In genomic region chr6:133101790-133102189, GRCh38 we compare ENCODE assay signal across 28 cellular contexts.
"Had no signal": no experiment of that assay in that cellular context is flagged by ENCODE, and none has a peak within 500 bp of the region (broad histone marks: within the 10 kb centered on the region; RNA-seq: fewer than 3 reads in every experiment).

No MANE protein-coding gene starts in this region.

- H3K9me3 Mint-ChIP-seq: activated CD4-positive, alpha-beta T cell treated with anti-CD3 and anti-CD28 coated beads, Interleukin-2, amount 10 ng/mL, durations not matched to agents 24 days and 14 days; activated CD8-positive, alpha-beta T cell treated with anti-CD3 and anti-CD28 coated beads for 36 hours; activated T-helper 1 cell treated with anti-CD3 and anti-CD28 coated beads, Interleukin-12 subunit alpha, Interleukin-12 subunit beta, Interleukin-2, Interleukin-4 antibody, amounts not matched to agents 30 ng/mL and 10 ng/mL and 1 ng/mL, durations not matched to agents 14 hours and 24 hours and 36 hours; mesothelial cell of epicardium; T-cell; T-helper 2 cell treated with Interferon-gamma antibody and Interleukin-4, amounts not matched to agents 5 μg/mL and 100 μg/mL, for 36 hours had no signal

- H3K9me3 ChIP-seq: left lung, spleen, thyroid gland, upper lobe of right lung had no signal

- H3K27ac Mint-ChIP-seq: activated CD4-positive, alpha-beta T cell treated with anti-CD3 and anti-CD28 coated beads, Interleukin-2, amount 10 ng/mL, durations not matched to agents 24 days and 14 days; activated CD8-positive, alpha-beta memory T cell treated with anti-CD3 and anti-CD28 coated beads, Interleukin-2, amount 10 ng/mL, durations not matched to agents 7 days and 5 days; activated CD8-positive, alpha-beta T cell treated with anti-CD3 and anti-CD28 coated beads for 36 hours; activated T-helper 1 cell treated with anti-CD3 and anti-CD28 coated beads, Interleukin-12 subunit alpha, Interleukin-12 subunit beta, Interleukin-2, Interleukin-4 antibody, amounts not matched to agents 30 ng/mL and 10 ng/mL and 1 ng/mL, durations not matched to agents 14 hours and 24 hours and 36 hours; immature natural killer cell; mesothelial cell of epicardium; natural killer cell; progenitor cell of endocrine pancreas; T-cell; T-helper 2 cell treated with Interferon-gamma antibody and Interleukin-4, amounts not matched to agents 5 μg/mL and 100 μg/mL, for 36 hours had no signal

- H3K27me3 ChIP-seq: foreskin keratinocyte, hepatocyte, left lung, spleen, thyroid gland, upper lobe of right lung had no signal

- H3K36me3 ChIP-seq: left lung, spleen, thyroid gland, upper lobe of right lung had no signal

- H3K36me3 Mint-ChIP-seq: activated CD8-positive, alpha-beta memory T cell treated with anti-CD3 and anti-CD28 coated beads, Interleukin-2, amount 10 ng/mL, durations not matched to agents 7 days and 5 days; immature natural killer cell; mesothelial cell of epicardium; natural killer cell; T-cell had no signal

- H3K27me3 Mint-ChIP-seq: activated CD4-positive, alpha-beta T cell treated with anti-CD3 and anti-CD28 coated beads, Interleukin-2, amount 10 ng/mL, durations not matched to agents 24 days and 14 days; activated CD8-positive, alpha-beta memory T cell treated with anti-CD3 and anti-CD28 coated beads, Interleukin-2, amount 10 ng/mL, durations not matched to agents 7 days and 5 days; activated CD8-positive, alpha-beta T cell treated with anti-CD3 and anti-CD28 coated beads for 36 hours; T-cell had no signal

- H3K4me1 ChIP-seq: foreskin keratinocyte, left lung, spleen, thyroid gland, upper lobe of right lung had no signal

- H3K4me3 ChIP-seq: hepatocyte, left lung, lung, spleen, thyroid gland, upper lobe of right lung had no signal

- DNase-seq: activated CD4-positive, alpha-beta T cell treated with anti-CD3 and anti-CD28 coated beads, Interleukin-2, amount 10 ng/mL, durations not matched to agents 24 days and 14 days; activated CD8-positive, alpha-beta memory T cell treated with anti-CD3 and anti-CD28 coated beads, Interleukin-2, amount 10 ng/mL, durations not matched to agents 7 days and 5 days; activated CD8-positive, alpha-beta T cell treated with anti-CD3 and anti-CD28 coated beads for 36 hours; activated gamma-delta T cell; activated naive CD4-positive, alpha-beta T cell treated with anti-CD3 and anti-CD28 coated beads, Interleukin-2, amount 50 U/mL, for 16 hours; activated T-cell treated with anti-CD3 and anti-CD28 coated beads for 4 hours; anterior cingulate cortex; cerebellar nuclear complex; foreskin keratinocyte; glutamatergic neuron; immature natural killer cell; kidney glomerular epithelial cell; left lung; natural killer cell; spleen; stimulated activated CD4-positive, alpha-beta T cell treated with anti-CD3 and anti-CD28 coated beads, Interleukin-4, amount 100 ng/mL, for 1 hour; stimulated activated naive CD8-positive, alpha-beta T cell treated with anti-CD3 and anti-CD28 coated beads, Interleukin-15, Interleukin-2, amounts not matched to agents 100 U/mL and 50 U/mL, for 24 hours; T-cell; thyroid gland; upper lobe of right lung had no signal

- H3K4me3 Mint-ChIP-seq: activated CD4-positive, alpha-beta T cell treated with anti-CD3 and anti-CD28 coated beads, Interleukin-2, amount 10 ng/mL, durations not matched to agents 24 days and 14 days; activated CD8-positive, alpha-beta memory T cell treated with anti-CD3 and anti-CD28 coated beads, Interleukin-2, amount 10 ng/mL, durations not matched to agents 7 days and 5 days; activated CD8-positive, alpha-beta T cell treated with anti-CD3 and anti-CD28 coated beads for 36 hours; activated T-helper 1 cell treated with anti-CD3 and anti-CD28 coated beads, Interleukin-12 subunit alpha, Interleukin-12 subunit beta, Interleukin-2, Interleukin-4 antibody, amounts not matched to agents 30 ng/mL and 10 ng/mL and 1 ng/mL, durations not matched to agents 14 hours and 24 hours and 36 hours; immature natural killer cell; mesothelial cell of epicardium; natural killer cell; T-cell; T-helper 2 cell treated with Interferon-gamma antibody and Interleukin-4, amounts not matched to agents 5 μg/mL and 100 μg/mL, for 36 hours had no signal

- H3K4me1 Mint-ChIP-seq: activated CD4-positive, alpha-beta T cell treated with anti-CD3 and anti-CD28 coated beads, Interleukin-2, amount 10 ng/mL, durations not matched to agents 24 days and 14 days; activated CD8-positive, alpha-beta memory T cell treated with anti-CD3 and anti-CD28 coated beads, Interleukin-2, amount 10 ng/mL, durations not matched to agents 7 days and 5 days; immature natural killer cell; natural killer cell; T-cell had no signal

- ATAC-seq: activated CD4-positive, CD25-positive, alpha-beta regulatory T cell treated with anti-CD3 and anti-CD28 coated beads, Interleukin-2, amount 50 U/mL, for 24 hours; activated CD8-positive, alpha-beta memory T cell treated with anti-CD3 and anti-CD28 coated beads, Interleukin-2, amount 10 ng/mL, durations not matched to agents 7 days and 5 days; activated CD8-positive, alpha-beta T cell treated with anti-CD3 and anti-CD28 coated beads for 36 hours; foreskin keratinocyte; left lung; natural killer cell; stimulated activated naive CD8-positive, alpha-beta T cell treated with anti-CD3 and anti-CD28 coated beads, Interleukin-15, Interleukin-2, amounts not matched to agents 100 U/mL and 50 U/mL, for 24 hours; T-cell; upper lobe of right lung had no signal

- H2AFZ ChIP-seq: hepatocyte had no signal

- H3K27ac ChIP-seq: foreskin keratinocyte, hepatocyte, left lung, spleen, thyroid gland, upper lobe of right lung, VCaP had no signal

- H3K4me2 ChIP-seq: hepatocyte had no signal
